9 cellular contexts compared by ENCODE assay signal in the genomic region with DNA sequence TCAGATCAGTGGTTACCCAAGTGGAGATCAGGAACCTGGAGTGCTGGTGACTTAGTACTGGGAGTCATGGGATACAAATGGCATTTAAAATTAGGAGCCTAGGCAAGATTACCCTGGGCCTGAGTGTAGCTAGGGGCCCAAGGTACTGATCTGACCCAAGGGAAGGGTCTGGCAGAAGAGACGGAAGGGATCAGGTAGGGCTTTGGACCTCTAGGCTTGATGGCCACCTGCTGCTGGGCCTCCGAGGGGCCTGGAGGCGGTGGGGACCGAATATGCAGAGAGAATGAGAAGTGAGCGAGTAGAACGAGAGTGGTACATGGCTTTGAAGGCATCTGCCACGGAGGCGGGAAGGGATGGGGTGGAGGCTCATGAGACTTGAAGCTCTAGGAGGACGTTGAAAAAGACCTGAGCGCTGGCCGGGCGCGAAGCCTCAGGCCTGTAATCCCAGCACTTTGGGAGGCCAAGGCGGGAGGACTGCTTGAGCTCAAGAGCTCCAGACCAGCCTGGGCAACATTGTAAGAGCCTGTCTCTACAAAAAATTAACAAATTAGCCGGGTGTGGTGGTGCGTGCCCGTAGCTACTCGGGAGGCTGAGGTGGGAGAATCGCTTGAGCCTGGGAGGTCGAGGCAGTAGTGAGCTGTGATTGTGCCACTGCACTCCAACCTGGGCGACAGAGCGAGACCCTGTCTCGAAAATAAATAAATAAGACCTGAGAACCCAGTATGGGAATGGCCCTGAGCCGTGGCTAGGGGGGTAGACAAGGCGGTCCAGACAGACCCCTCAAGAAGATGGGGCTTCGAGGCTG. TPM values are rescaled to one million over a fixed set of nuclear protein-coding genes. Genes with fewer than 3 reads are reported as not detected.
A peak's percentile ranks its signal among the peaks of the same experiment; 100 is the strongest.
DNase-seq lines count a peak whose midpoint lies in the region; ATAC-seq lines count a peak whose summit lies in the region.
"Had no signal": no experiment of that assay in that cellular context is flagged by ENCODE, and none has a peak within 500 bp of the region (broad histone marks: within the 10 kb centered on the region; RNA-seq: fewer than 3 reads in every experiment).

No MANE protein-coding gene starts in this region.

- peaks cover 4% of the 10 kb centered on the region for H3K36me3 ChIP-seq in thymus (ENCODE audit: control insufficient read depth, insufficient read depth)

- no peaks in the 10 kb centered on the region for H3K9me3 ChIP-seq in thymus (ENCODE audit: control insufficient read depth)

- no peak for DNase-seq in activated CD4-positive, alpha-beta T cell treated with anti-CD3 and anti-CD28 coated beads, Interleukin-2, amount 10 ng/mL, durations not matched to agents 24 days and 14 days
- no peak for DNase-seq in activated CD4-positive, alpha-beta T cell treated with anti-CD3 and anti-CD28 coated beads for 4 hours
- DNase-seq in activated naive CD8-positive, alpha-beta T cell treated with anti-CD3 and anti-CD28 coated beads, Interleukin-2, amount 50 U/mL, for 24 hours: no peak
- DNase-seq in left kidney (ENCODE audit: low read depth, low spot score): peak; percentile 27
- DNase-seq in COLO829 (ENCODE audit: low spot score): no peak
- DNase-seq: NCI-H187 treated with DMSO at 0.1 percent for 48 hours had no signal

- no peaks in the 10 kb centered on the region for H3K9me3 Mint-ChIP-seq in activated CD4-positive, alpha-beta T cell treated with anti-CD3 and anti-CD28 coated beads, Interleukin-2, amount 10 ng/mL, durations not matched to agents 24 days and 14 days
- H3K9me3 Mint-ChIP-seq in activated naive CD8-positive, alpha-beta T cell treated with anti-CD3 and anti-CD28 coated beads, Interleukin-2, amount 50 U/mL, for 24 hours: no peaks in the 10 kb centered on the region

- H3K4me3 Mint-ChIP-seq in activated CD4-positive, alpha-beta T cell treated with anti-CD3 and anti-CD28 coated beads, Interleukin-2, amount 10 ng/mL, durations not matched to agents 24 days and 14 days: peak overlapping the region; percentile 93
- peak overlapping the region; percentile 98 for H3K4me3 Mint-ChIP-seq in activated naive CD8-positive, alpha-beta T cell treated with anti-CD3 and anti-CD28 coated beads, Interleukin-2, amount 50 U/mL, for 24 hours

- H3K36me3 Mint-ChIP-seq in activated CD4-positive, alpha-beta T cell treated with anti-CD3 and anti-CD28 coated beads, Interleukin-2, amount 10 ng/mL, durations not matched to agents 24 days and 14 days (ENCODE audit: low read depth): peaks cover 7% of the 10 kb centered on the region
- peaks cover 10% of the 10 kb centered on the region for H3K36me3 Mint-ChIP-seq in activated naive CD8-positive, alpha-beta T cell treated with anti-CD3 and anti-CD28 coated beads, Interleukin-2, amount 50 U/mL, for 24 hours (ENCODE audit: low read depth)

- H3K27ac ChIP-seq in thymus (ENCODE audit: low read depth): peak overlapping the region; percentile 64

- peaks cover 7% of the 10 kb centered on the region for H3K4me1 ChIP-seq in thymus (ENCODE audit: control insufficient read depth, insufficient read depth, low read length)

- intact Hi-C loops in activated CD4-positive, alpha-beta T cell treated with anti-CD3 and anti-CD28 coated beads, Interleukin-2, amount 10 ng/mL, durations not matched to agents 24 days and 14 days (cut with micrococcal nuclease): no loop called here

- no peak for ATAC-seq in activated naive CD8-positive, alpha-beta T cell treated with anti-CD3 and anti-CD28 coated beads, Interleukin-2, amount 50 U/mL, for 24 hours
- ATAC-seq in GM19463 (IDR thresholded peaks at IDR 0.05; ENCODE audit: unreplicated experiment) (no peak), HG02870 (IDR thresholded peaks at IDR 0.05; ENCODE audit: unreplicated experiment) (no peak)

- 78% methylated on average over 26 of the region's 26 CpGs for WGBS in thymus

- peaks cover 22% of the 10 kb centered on the region for H3K4me1 Mint-ChIP-seq in activated CD4-positive, alpha-beta T cell treated with anti-CD3 and anti-CD28 coated beads, Interleukin-2, amount 10 ng/mL, durations not matched to agents 24 days and 14 days
- peaks cover 31% of the 10 kb centered on the region for H3K4me1 Mint-ChIP-seq in activated naive CD8-positive, alpha-beta T cell treated with anti-CD3 and anti-CD28 coated beads, Interleukin-2, amount 50 U/mL, for 24 hours

- no peaks in the 10 kb centered on the region for H3K27me3 Mint-ChIP-seq in activated CD4-positive, alpha-beta T cell treated with anti-CD3 and anti-CD28 coated beads, Interleukin-2, amount 10 ng/mL, durations not matched to agents 24 days and 14 days
- no peaks in the 10 kb centered on the region for H3K27me3 Mint-ChIP-seq in activated naive CD8-positive, alpha-beta T cell treated with anti-CD3 and anti-CD28 coated beads, Interleukin-2, amount 50 U/mL, for 24 hours

- H3K4me3 ChIP-seq in thymus (ENCODE audit: low read length): peak overlapping the region; percentile 79

- no peaks in the 10 kb centered on the region for H3K27me3 ChIP-seq in thymus (ENCODE audit: control insufficient read depth, insufficient read depth)

- peak overlapping the region; percentile 96 for H3K27ac Mint-ChIP-seq in activated CD4-positive, alpha-beta T cell treated with anti-CD3 and anti-CD28 coated beads, Interleukin-2, amount 10 ng/mL, durations not matched to agents 24 days and 14 days
- H3K27ac Mint-ChIP-seq in activated naive CD8-positive, alpha-beta T cell treated with anti-CD3 and anti-CD28 coated beads, Interleukin-2, amount 50 U/mL, for 24 hours: peak overlapping the region; percentile 96

RNA-seq across cellular contexts. Expression of a gene that starts 0.6 kb away (rescaled TPM):
- 53.1 and 55.9 TPM in 2 replicates for total RNA-seq in activated CD4-positive, alpha-beta T cell treated with anti-CD3 and anti-CD28 coated beads, Interleukin-2, amount 10 ng/mL, durations not matched to agents 24 days and 14 days
- 48.1 TPM for polyA plus RNA-seq in thymus

RNA-seq across cellular contexts. Expression of a gene that starts 23.1 kb away (rescaled TPM):
- 94.3 and 103 TPM in 2 replicates for total RNA-seq in activated CD4-positive, alpha-beta T cell treated with anti-CD3 and anti-CD28 coated beads, Interleukin-2, amount 10 ng/mL, durations not matched to agents 24 days and 14 days
- polyA plus RNA-seq in thymus: 22.8 TPM

RNA-seq across cellular contexts. Expression of a gene that starts 32.7 kb away (rescaled TPM):
- 0.40 and 0.51 TPM in 2 replicates for total RNA-seq in activated CD4-positive, alpha-beta T cell treated with anti-CD3 and anti-CD28 coated beads, Interleukin-2, amount 10 ng/mL, durations not matched to agents 24 days and 14 days
- polyA plus RNA-seq in thymus: 1.0 TPM

RNA-seq across cellular contexts. Expression of a gene that starts 35.4 kb away (rescaled TPM):
- 54.2 and 56.1 TPM in 2 replicates for total RNA-seq in activated CD4-positive, alpha-beta T cell treated with anti-CD3 and anti-CD28 coated beads, Interleukin-2, amount 10 ng/mL, durations not matched to agents 24 days and 14 days
- 32.3 TPM for polyA plus RNA-seq in thymus
